32 cellular contexts compared by ENCODE assay signal in the genomic region with DNA sequence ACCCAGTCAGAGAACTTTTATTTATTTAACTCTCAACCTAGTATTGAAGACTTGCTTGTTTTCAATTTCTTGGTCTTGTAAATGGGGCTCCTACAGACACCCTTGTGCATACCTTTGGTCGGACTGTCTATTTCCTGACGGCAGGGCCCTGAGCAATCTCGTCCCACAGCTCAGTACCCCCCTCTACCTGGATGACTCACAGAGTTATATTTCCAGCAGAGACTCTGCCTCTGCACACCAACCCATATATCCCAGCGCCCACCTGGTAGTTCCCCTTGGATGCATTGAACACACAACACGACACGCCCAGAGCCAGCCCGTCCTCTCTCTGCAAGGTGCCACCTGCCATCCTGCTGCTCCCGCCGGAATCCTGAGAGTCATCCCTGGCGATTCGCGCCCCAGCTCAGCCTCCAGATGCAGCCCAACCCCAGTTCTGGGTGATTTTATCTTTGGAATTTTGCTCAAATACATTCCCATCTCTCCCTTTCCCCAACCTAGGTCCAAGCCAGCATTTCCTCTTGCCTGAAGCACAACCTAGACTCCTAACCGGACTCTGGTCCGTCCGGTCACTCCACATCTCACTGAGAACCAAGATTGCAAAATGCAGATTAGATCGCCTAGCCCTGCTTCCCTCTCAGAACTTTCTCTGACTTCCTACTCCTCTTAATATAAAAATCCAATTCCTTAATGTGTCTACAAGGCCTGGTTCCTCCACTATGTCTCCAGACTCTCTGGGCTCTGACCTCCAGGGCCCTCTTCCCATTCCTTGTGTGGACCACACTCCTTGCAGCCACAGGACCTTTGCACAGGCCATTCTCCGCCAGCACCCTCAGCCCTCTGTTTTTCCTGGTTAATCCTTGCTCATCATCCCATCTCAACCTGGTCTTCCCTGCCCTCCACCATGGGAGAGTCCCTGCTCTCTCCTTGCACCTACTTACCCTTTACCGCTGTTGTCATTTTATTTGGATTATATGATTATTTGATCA.
DNase-seq lines count a peak whose midpoint lies in the region; ATAC-seq, FAIRE-seq and TF ChIP-seq lines count a peak whose summit lies in the region.
"Had no signal": no experiment of that assay in that cellular context is flagged by ENCODE, and none has a peak within 500 bp of the region (broad histone marks: within the 10 kb centered on the region; RNA-seq: fewer than 3 reads in every experiment).

No MANE protein-coding gene starts in this region.

- POLR2A ChIA-PET in HepG2 (lab: Yijun Ruan, JAX) = interaction anchor here (1.6 kb wide), 1 partner anchor 16 kb away, joined by 3 read pairs; no protein-coding TSS in a partner anchor

- no peak for TF ChIP-seq CTCF in HepG2 (CRISPR knock-in tag; IDR thresholded peaks at IDR 0.05)
- no peak for TF ChIP-seq CTCF in right lobe of liver (IDR thresholded peaks at IDR 0.05)

- H3K27ac ChIP-seq in HepG2 (ENCODE audit: extremely low read length, insufficient read depth, low read length) (no peak overlapping the region), right lobe of liver (no peak overlapping the region)
- H3K27ac ChIP-seq: BLaER1, cardiac muscle cell, colonic mucosa, esophagus squamous epithelium, heart right ventricle, pancreas had no signal

- no peak for TF ChIP-seq RAD21 in HepG2 (CRISPR knock-in tag; IDR thresholded peaks at IDR 0.05)

- no peaks in the 10 kb centered on the region for H3K36me3 Mint-ChIP-seq in activated naive CD4-positive, alpha-beta T cell treated with anti-CD3 and anti-CD28 coated beads, Interleukin-2, amount 50 U/mL, for 72 hours
- H3K36me3 Mint-ChIP-seq: activated naive CD8-positive, alpha-beta T cell; natural killer cell treated with Interleukin-12 subunit alpha and Interleukin-12 subunit beta and Interleukin-15 and Interleukin-18, amount 100 ng/mL, for 72 hours had no signal

- no peak for DNase-seq in HepG2 (ENCODE audit: low spot score)
- no peak for DNase-seq in right lobe of liver
- DNase-seq in NCI-H345 (lab: John Stamatoyannopoulos, UW) = peak; percentile 80
- DNase-seq in activated naive CD4-positive, alpha-beta T cell treated with anti-CD3 and anti-CD28 coated beads, Interleukin-2, amount 50 U/mL, for 72 hours (ENCODE audit: low spot score in 2 of 2) = no peak
- no peak for DNase-seq in NCI-H187 treated with DMSO at 0.1 percent for 48 hours (lab: John Stamatoyannopoulos, UW)
- no peak for DNase-seq in NCI-H1092 (lab: John Stamatoyannopoulos, UW)
- DNase-seq: activated CD4-positive, alpha-beta T cell treated with anti-CD3 and anti-CD28 coated beads for 36 hours; activated CD8-positive, alpha-beta T cell treated with anti-CD3 and anti-CD28 coated beads, Interleukin-2, amount 10 ng/mL, durations not matched to agents 7 days and 5 days; activated T-cell treated with anti-CD3 and anti-CD28 coated beads for 4 hours; anterior cingulate cortex; colonic mucosa; esophagus squamous epithelium; foreskin melanocyte; heart right ventricle; mucosa of descending colon; NCI-H1105 treated with DMSO at 0.1 percent for 48 hours; NCI-H2107; NCI-H526 treated with DMSO at 0.1 percent for 48 hours; stimulated activated CD4-positive, alpha-beta T cell treated with anti-CD3 and anti-CD28 coated beads, Interleukin-1b, Interleukin-23, amount 100 ng/mL, for 48 hours; stimulated activated CD8-positive, alpha-beta memory T cell treated with anti-CD3 and anti-CD28 coated beads, Interleukin-4, amount 100 ng/mL, for 48 hours; stimulated activated naive CD8-positive, alpha-beta T cell treated with anti-CD3 and anti-CD28 coated beads, Interleukin-15, amount 100 ng/mL, for 72 hours had no signal

- H3K27me3 ChIP-seq in HepG2 (ENCODE audit: control insufficient read depth in 1 of 2, insufficient read depth in 2 of 2, low read length in 2 of 2) = peaks cover 2 to 5% of the 10 kb centered on the region in 2 experiments; a peak in 1 of 5 replicates
- H3K27me3 ChIP-seq in right lobe of liver = no peaks in the 10 kb centered on the region
- H3K27me3 ChIP-seq: BLaER1, cardiac muscle cell, colonic mucosa, esophagus squamous epithelium, pancreas had no signal

- intact Hi-C loops in HepG2 (cut with micrococcal nuclease; ENCODE audit: unreplicated experiment) (no loop called here), right lobe of liver (cut with DNase I) (no loop called here)

- H3K9ac ChIP-seq in HepG2 (ENCODE audit: insufficient read depth, low read depth, low read length) = no peak overlapping the region
- H3K9ac ChIP-seq: BLaER1 had no signal

- no peak overlapping the region; the same call in 1 of the 2 replicates for H3K4me2 ChIP-seq in HepG2 (ENCODE audit: low read depth, low read length)
- H3K4me2 ChIP-seq: BLaER1, smooth muscle cell had no signal

- H3K4me3 ChIP-seq in HepG2 (replicated peaks in 1 of 3; ENCODE audit: insufficient read depth in 1 of 3, low read depth in 2 of 3, low read length in 3 of 3) (no peak overlapping the region), right lobe of liver (no peak overlapping the region)
- H3K4me3 ChIP-seq: BLaER1, cardiac muscle cell, colonic mucosa, esophagus squamous epithelium, heart right ventricle, lung, mucosa of descending colon, pancreas, smooth muscle cell had no signal

- H2AFZ ChIP-seq in HepG2 (ENCODE audit: low read length) = no peak overlapping the region

- no peak for FAIRE-seq in HepG2 (lab: Jason Lieb, UNC)
- FAIRE-seq: D721Med, H54, pancreas had no signal

- H4K20me1 ChIP-seq in HepG2 (ENCODE audit: insufficient read depth, low read length) = no peaks in the 10 kb centered on the region
- H4K20me1 ChIP-seq: BLaER1 had no signal

- TF ChIP-seq EP300 in HepG2 (IDR thresholded peaks at IDR 0.05; ENCODE audit: low read depth in 2 of 2, low read length in 2 of 2) (no peak), HepG2 (CRISPR knock-in tag; IDR thresholded peaks at IDR 0.05; ENCODE audit: borderline replicate concordance) (no peak)

- CTCF ChIA-PET in HepG2 (lab: Yijun Ruan, JAX; ENCODE audit: low intra/inter-chr PET ratio, low total read pairs) = no interaction called here

- no peak overlapping the region for H3K27ac Mint-ChIP-seq in activated naive CD4-positive, alpha-beta T cell treated with anti-CD3 and anti-CD28 coated beads, Interleukin-2, amount 50 U/mL, for 72 hours
- H3K27ac Mint-ChIP-seq: activated CD4-positive, alpha-beta T cell treated with anti-CD3 and anti-CD28 coated beads for 36 hours; activated CD8-positive, alpha-beta T cell treated with anti-CD3 and anti-CD28 coated beads, Interleukin-2, amount 10 ng/mL, durations not matched to agents 7 days and 5 days; activated naive CD8-positive, alpha-beta T cell; natural killer cell treated with Interleukin-12 subunit alpha and Interleukin-12 subunit beta and Interleukin-15 and Interleukin-18, amount 100 ng/mL, for 72 hours; stimulated activated naive CD8-positive, alpha-beta T cell treated with anti-CD3 and anti-CD28 coated beads, Interleukin-15, amount 100 ng/mL, for 72 hours; T-helper 2 cell treated with Interferon-gamma antibody and Interleukin-4, amounts not matched to agents 5 μg/mL and 100 μg/mL, for 36 hours had no signal

- WGBS in HepG2 (ENCODE audit: low lambda C conversion rate) = 41% methylated on average over 18 of the region's 18 CpGs
- 83% methylated on average over 9 of the region's 18 CpGs for WGBS in right lobe of liver (ENCODE audit: insufficient coverage, low coverage, low lambda C conversion rate, missing lambda C conversion rate)

- BruUV-seq in HepG2 (replicated peaks; lab: Mats Ljungman, UMichigan) = no TSS peak

- ATAC-seq in HepG2 (peak; percentile 18; the same call in 2 of the 3 replicates), right lobe of liver (no peak), esophagus mucosa (peak; percentile 41)
- ATAC-seq in activated naive CD4-positive, alpha-beta T cell treated with anti-CD3 and anti-CD28 coated beads, Interleukin-2, amount 50 U/mL, for 72 hours = no peak
- ATAC-seq: activated CD4-positive, alpha-beta T cell treated with anti-CD3 and anti-CD28 coated beads for 36 hours; activated CD8-positive, alpha-beta T cell treated with anti-CD3 and anti-CD28 coated beads, Interleukin-2, amount 10 ng/mL, durations not matched to agents 7 days and 5 days; heart right ventricle; mucosa of descending colon; natural killer cell treated with Interleukin-12 subunit alpha and Interleukin-12 subunit beta and Interleukin-15 and Interleukin-18, amount 100 ng/mL, for 72 hours; pancreas; stimulated activated naive CD8-positive, alpha-beta T cell treated with anti-CD3 and anti-CD28 coated beads, Interleukin-15, amount 100 ng/mL, for 72 hours had no signal

- in situ Hi-C loops in HepG2 (cut with HindIII; ENCODE audit: extremely low pct_ligation_motif_present, low pct_unique_long_range_greater_than_20kb) = no loop called here

- TF ChIP-seq POLR2A in HepG2 (IDR thresholded peaks at IDR 0.05; ENCODE audit: insufficient read depth in 1 of 2, low read depth in 2 of 2, low read length in 2 of 2) (no peak), right lobe of liver (IDR thresholded peaks at IDR 0.05) (no peak)

- no peaks in the 10 kb centered on the region for H3K9me3 Mint-ChIP-seq in activated naive CD4-positive, alpha-beta T cell treated with anti-CD3 and anti-CD28 coated beads, Interleukin-2, amount 50 U/mL, for 72 hours
- H3K9me3 Mint-ChIP-seq: natural killer cell treated with Interleukin-12 subunit alpha and Interleukin-12 subunit beta and Interleukin-15 and Interleukin-18, amount 100 ng/mL, for 72 hours; stimulated activated naive CD8-positive, alpha-beta T cell treated with anti-CD3 and anti-CD28 coated beads, Interleukin-15, amount 100 ng/mL, for 72 hours; T-helper 2 cell treated with Interferon-gamma antibody and Interleukin-4, amounts not matched to agents 5 μg/mL and 100 μg/mL, for 36 hours had no signal

- H3K9me3 ChIP-seq in HepG2 (ENCODE audit: low read length) = no peaks in the 10 kb centered on the region
- H3K9me3 ChIP-seq in right lobe of liver = no peaks in the 10 kb centered on the region
- H3K9me3 ChIP-seq: BLaER1, colonic mucosa, esophagus squamous epithelium, heart right ventricle, mucosa of descending colon, pancreas had no signal

- H3K4me1 ChIP-seq in HepG2 (ENCODE audit: insufficient read depth, low read length) (peaks cover 35% of the 10 kb centered on the region), right lobe of liver (no peaks in the 10 kb centered on the region)
- H3K4me1 ChIP-seq: colonic mucosa, esophagus squamous epithelium, pancreas had no signal

- H3K36me3 ChIP-seq in HepG2 (replicated peaks in 1 of 2; ENCODE audit: control insufficient read depth in 1 of 2, insufficient read depth in 2 of 2, low read length in 2 of 2) = no peaks in the 10 kb centered on the region
- no peaks in the 10 kb centered on the region for H3K36me3 ChIP-seq in right lobe of liver
- H3K36me3 ChIP-seq: BLaER1, cardiac muscle cell, colonic mucosa, esophagus squamous epithelium, heart right ventricle, pancreas had no signal

- H3K79me2 ChIP-seq in HepG2 (ENCODE audit: insufficient read depth, low read length) = no peaks in the 10 kb centered on the region

Comparison
In these comparisons a context has a peak if more than half of its experiments do, and no peak if none do; other contexts are left out.
1. ATAC-seq: peak in HepG2 (single experiment) and esophagus mucosa (single experiment); none in right lobe of liver (0 of 4) and activated naive CD4-positive, alpha-beta T cell treated with anti-CD3 and anti-CD28 coated beads, Interleukin-2, amount 50 U/mL, for 72 hours (0 of 2).